ENCODE assay signal across 25 cellular contexts in genomic region chr3:155064920-155065319, GRCh38. TPM values are rescaled to one million over a fixed set of nuclear protein-coding genes. Genes with fewer than 3 reads are reported as not detected.
DNase-seq lines count a peak whose midpoint lies in the region; ATAC-seq and TF ChIP-seq lines count a peak whose summit lies in the region.
"Had no signal": no experiment of that assay in that cellular context is flagged by ENCODE, and none has a peak within 500 bp of the region (broad histone marks: within the 10 kb centered on the region; RNA-seq: fewer than 3 reads in every experiment).

No MANE protein-coding gene starts in this region.

- peak overlapping the region; percentile 88 for H3K9ac ChIP-seq in adipocyte (ENCODE audit: low read length)

- TF ChIP-seq CTCF in GM23338 (conservative IDR thresholded peaks at IDR 0.05; ENCODE audit: low read depth in 2 of 2) = no peak
- TF ChIP-seq CTCF in fibroblast of pulmonary artery (IDR thresholded peaks at IDR 0.05; ENCODE audit: low read length, missing control alignments) = no peak
- no peak for TF ChIP-seq CTCF in gastrocnemius medialis (IDR thresholded peaks at IDR 0.05 in 4 of 5, conservative IDR thresholded peaks at IDR 0.05 in 1 of 5)

- H3K9me3 ChIP-seq in adipocyte (ENCODE audit: control insufficient read depth, low read length) (no peaks in the 10 kb centered on the region), gastrocnemius medialis (no peaks in the 10 kb centered on the region)
- H3K9me3 ChIP-seq: adrenal gland, esophagus squamous epithelium, uterus had no signal

- peak overlapping the region; percentile 67; the same call in 1 of the 2 replicates for H2AFZ ChIP-seq in GM23338

- ATAC-seq in GM23338 = no peak
- peak; percentile 79 to 81 for ATAC-seq in gastrocnemius medialis
- ATAC-seq: HepG2, natural killer cell had no signal

- H3K4me3 ChIP-seq in GM23338 (no peak overlapping the region), adipocyte (ENCODE audit: low read length) (peak overlapping the region; percentile 38), fibroblast of pulmonary artery (replicated peaks; ENCODE audit: low read depth, low read length) (no peak overlapping the region), gastrocnemius medialis (no peak overlapping the region)
- H3K4me3 ChIP-seq: adrenal gland, esophagus squamous epithelium, GM12878, uterus had no signal

- no peaks in the 10 kb centered on the region for H3K36me3 Mint-ChIP-seq in GM23338 (ENCODE audit: low read depth)
- H3K36me3 Mint-ChIP-seq: memory B cell, natural killer cell had no signal

- no peaks in the 10 kb centered on the region for H3K79me2 ChIP-seq in GM23338 (replicated peaks; ENCODE audit: insufficient read depth)

- H3K9me2 ChIP-seq in GM23338 (ENCODE audit: insufficient read depth) = no peaks in the 10 kb centered on the region

- DNase-seq in GM23338 (ENCODE audit: low spot score) (no peak), adipocyte (ENCODE audit: low read depth) (peak; percentile 32), fibroblast of pulmonary artery (ENCODE audit: low read depth) (peak; percentile 23), gastrocnemius medialis (no peak), SKM-1 (lab: John Stamatoyannopoulos, UW; ENCODE audit: unreplicated experiment) (no peak), GM03348 (ENCODE audit: low spot score) (no peak), NCI-H2196 (lab: John Stamatoyannopoulos, UW; ENCODE audit: unreplicated experiment) (no peak)
- DNase-seq in stimulated activated CD4-positive, alpha-beta T cell treated with anti-CD3 and anti-CD28 coated beads, Interleukin-1b, Interleukin-23, amount 100 ng/mL, for 48 hours = no peak
- DNase-seq: adrenal gland, DMS 273 treated with DMSO at 0.1 percent for 48 hours, esophagus squamous epithelium, GF-D8, H7, hypothalamus, kidney, natural killer cell, NCI-H1930, NCI-H446 treated with DMSO at 0.1 percent for 48 hours, uterus had no signal

- peaks cover 6% of the 10 kb centered on the region for H3K4me1 ChIP-seq in GM23338 (ENCODE audit: insufficient read depth)
- peaks cover 28% of the 10 kb centered on the region for H3K4me1 ChIP-seq in adipocyte (ENCODE audit: control insufficient read depth, insufficient read depth, low read length)
- peaks cover 7 to 20% of the 10 kb centered on the region in 2 donors for H3K4me1 ChIP-seq in gastrocnemius medialis
- H3K4me1 ChIP-seq: adrenal gland, esophagus squamous epithelium, uterus had no signal

- H4K20me1 ChIP-seq in GM23338 (replicated peaks; ENCODE audit: insufficient read depth) = no peaks in the 10 kb centered on the region

- H3K9me3 Mint-ChIP-seq in GM23338 = no peaks in the 10 kb centered on the region; the same call in 2 of the 3 replicates
- H3K9me3 Mint-ChIP-seq: activated T-helper 2 cell treated with anti-CD3 and anti-CD28 coated beads, Interferon-gamma antibody, Interleukin-2, Interleukin-4, amounts not matched to agents 10 μg/mL and 5 μg/mL and 100 μg/mL, durations not matched to agents 14 hours and 24 hours and 36 hours had no signal

- H3K36me3 ChIP-seq in GM23338 (ENCODE audit: insufficient read depth) (no peaks in the 10 kb centered on the region), adipocyte (ENCODE audit: control insufficient read depth, insufficient read depth, low read length, severe bottlenecking) (no peaks in the 10 kb centered on the region), gastrocnemius medialis (no peaks in the 10 kb centered on the region)
- H3K36me3 ChIP-seq: adrenal gland, esophagus squamous epithelium, uterus had no signal

- intact Hi-C loops in gastrocnemius medialis (cut with DNase I; ENCODE audit: low total_unique reads) = loop anchor here (1.0 to 5.0 kb wide), 3 partner anchors 127 to 248 kb away; no protein-coding TSS in a partner anchor

- TF ChIP-seq POLR2A in gastrocnemius medialis (IDR thresholded peaks at IDR 0.05) = no peak

- no peak overlapping the region for H3K27ac Mint-ChIP-seq in GM23338
- H3K27ac Mint-ChIP-seq: activated CD4-positive, alpha-beta T cell treated with anti-CD3 and anti-CD28 coated beads for 36 hours; activated T-helper 2 cell treated with anti-CD3 and anti-CD28 coated beads, Interferon-gamma antibody, Interleukin-2, Interleukin-4, amounts not matched to agents 10 μg/mL and 5 μg/mL and 100 μg/mL, durations not matched to agents 14 hours and 24 hours and 36 hours; memory B cell; natural killer cell; progenitor cell of endocrine pancreas had no signal

- no peak overlapping the region for H3K4me2 ChIP-seq in GM23338

- H3K27ac ChIP-seq in GM23338 (ENCODE audit: low read depth) (no peak overlapping the region), gastrocnemius medialis (peak overlapping the region; percentile 54 to 91 (median 82))
- H3K27ac ChIP-seq: adrenal gland, esophagus squamous epithelium, uterus had no signal

- no peak overlapping the region for H3K4me3 Mint-ChIP-seq in GM23338
- H3K4me3 Mint-ChIP-seq: activated CD4-positive, alpha-beta T cell treated with anti-CD3 and anti-CD28 coated beads for 36 hours; memory B cell; natural killer cell had no signal

- H3K27me3 ChIP-seq in GM23338 (ENCODE audit: insufficient read depth) (no peaks in the 10 kb centered on the region), adipocyte (replicated peaks; ENCODE audit: control insufficient read depth, insufficient read depth, low read length) (no peaks in the 10 kb centered on the region), gastrocnemius medialis (no peaks in the 10 kb centered on the region)
- H3K27me3 ChIP-seq: adrenal gland, esophagus squamous epithelium, uterus had no signal

- peaks cover 2% of the 10 kb centered on the region for H3K27me3 Mint-ChIP-seq in GM23338 (ENCODE audit: insufficient read depth, low read depth, poor library complexity)
- H3K27me3 Mint-ChIP-seq: activated CD4-positive, alpha-beta T cell treated with anti-CD3 and anti-CD28 coated beads for 36 hours; memory B cell; progenitor cell of endocrine pancreas had no signal

- in situ Hi-C loops in gastrocnemius medialis (cut with MboI; ENCODE audit: low sequenced_read_pairs in 4 of 4) = no loop called here

- H3K4me1 Mint-ChIP-seq in GM23338 = peaks cover 13% of the 10 kb centered on the region; the same call in 2 of the 3 replicates
- H3K4me1 Mint-ChIP-seq: activated CD4-positive, alpha-beta T cell treated with anti-CD3 and anti-CD28 coated beads for 36 hours; memory B cell; natural killer cell had no signal

- no peaks in the 10 kb centered on the region for H3F3A ChIP-seq in GM23338 (replicated peaks; ENCODE audit: low read depth)

TF ChIP-seq in GM23338, 12 proteins besides CTCF, POLR2A, EP300 and RAD21:
- no peak for TF ChIP-seq ZNF114 (CRISPR knock-in tag; IDR thresholded peaks at IDR 0.05)
- TF ChIP-seq NANOG (IDR thresholded peaks at IDR 0.05; ENCODE audit: borderline replicate concordance) = no peak
- TF ChIP-seq CREB1 (CRISPR knock-in tag; IDR thresholded peaks at IDR 0.05; ENCODE audit: low read depth) = no peak
- TF ChIP-seq POLR2AphosphoS5 (IDR thresholded peaks at IDR 0.05; ENCODE audit: low read depth) = no peak
- no peak for TF ChIP-seq STAT1 (IDR thresholded peaks at IDR 0.05; ENCODE audit: unreplicated experiment)

RNA-seq across cellular contexts. Expression of gene MME, which starts 15.2 kb away (rescaled TPM):
- 32.6 and 76.7 TPM in 2 replicates for total RNA-seq in GM23338 (2014; rRNA removed; shearing (Covaris generic))
- polyA plus RNA-seq in GM23338 (2016; fragmentation: Nextera tagmentation; extraction: Ambion mirVana) = 9.8 and 15.2 TPM in 2 replicates
- total RNA-seq in gastrocnemius medialis = 10 to 100 TPM; 40.9 to 95.4 (median 68.0) TPM
- total RNA-seq: activated T-helper 2 cell treated with anti-CD3 and anti-CD28 coated beads, Interferon-gamma antibody, Interleukin-2, Interleukin-4, amounts not matched to agents 10 μg/mL and 5 μg/mL and 100 μg/mL, durations not matched to agents 14 hours and 24 hours and 36 hours; HepG2 had no signal
- polyA plus RNA-seq: HepG2 had no signal

Comparison
In these comparisons a context has a peak if more than half of its experiments do, and no peak if none do; other contexts are left out.
1. DNase-seq: peak in adipocyte (single experiment) and fibroblast of pulmonary artery (single experiment); none in GM23338 (single experiment), gastrocnemius medialis (0 of 2), SKM-1 (single experiment), stimulated activated CD4-positive, alpha-beta T cell treated with anti-CD3 and anti-CD28 coated beads, Interleukin-1b, Interleukin-23, amount 100 ng/mL, for 48 hours (single experiment), GM03348 (single experiment) and NCI-H2196 (single experiment).